8 cellular contexts compared by ENCODE assay signal in genomic region chrX:123731987-123732678, GRCh38. TPM values are rescaled to one million over a fixed set of nuclear protein-coding genes. Genes with fewer than 3 reads are reported as not detected.
DNase-seq lines count a peak whose midpoint lies in the region; ATAC-seq and TF ChIP-seq lines count a peak whose summit lies in the region.

No MANE protein-coding gene starts in this region.

- H3K36me3 Mint-ChIP-seq in activated T-cell treated with anti-CD3 and anti-CD28 coated beads, Interleukin-2, amount 50 U/mL, for 4 hours (ENCODE audit: insufficient read depth): peaks cover 2% of the 10 kb centered on the region

- DNase-seq in BJ (ENCODE audit: low read depth): no peak
- no peak for DNase-seq in activated T-cell treated with anti-CD3 and anti-CD28 coated beads, Interleukin-2, amount 50 U/mL, for 4 hours
- peak in 4 of 5 donors; percentile 17 to 45 (median 30) for DNase-seq in ovary
- DNase-seq in NOMO-1 treated with dmso at 0.1 percent for 144 hours (lab: John Stamatoyannopoulos, UW; ENCODE audit: unreplicated experiment): no peak

- no peaks in the 10 kb centered on the region for H3K27me3 Mint-ChIP-seq in activated T-cell treated with anti-CD3 and anti-CD28 coated beads, Interleukin-2, amount 50 U/mL, for 4 hours (ENCODE audit: low read depth)

- H3K4me1 ChIP-seq in gastroesophageal sphincter (peaks cover 0 to 37% (median 7%) of the 10 kb centered on the region in 3 donors), ovary (ENCODE audit: insufficient read depth) (peaks cover 2% of the 10 kb centered on the region)

- TF ChIP-seq POLR2A in gastroesophageal sphincter (IDR thresholded peaks at IDR 0.05) (no peak), ovary (IDR thresholded peaks at IDR 0.05) (no peak)

- H3K9me3 Mint-ChIP-seq in activated T-cell treated with anti-CD3 and anti-CD28 coated beads, Interleukin-2, amount 50 U/mL, for 4 hours: no peaks in the 10 kb centered on the region

- H3K9me3 ChIP-seq in gastroesophageal sphincter (no peaks in the 10 kb centered on the region), ovary (no peaks in the 10 kb centered on the region)

- peak overlapping the region; percentile 74 for H3K4me3 ChIP-seq in BJ (ENCODE audit: low read depth, low read length)
- peak overlapping the region; percentile 76 to 90 for H3K4me3 ChIP-seq in gastroesophageal sphincter
- peak overlapping the region; percentile 58 for H3K4me3 ChIP-seq in ovary

- H3K4me3 Mint-ChIP-seq in activated T-cell treated with anti-CD3 and anti-CD28 coated beads, Interleukin-2, amount 50 U/mL, for 4 hours: peak overlapping the region; percentile 95

- CTCF ChIA-PET in BJ (lab: Yijun Ruan, JAX): interaction anchor here (1.2 to 1.3 kb wide), 2 partner anchors 34 to 38 kb away, joined by 3 to 4 read pairs; no protein-coding TSS in a partner anchor

- H3K27ac ChIP-seq in gastroesophageal sphincter: peak overlapping the region; percentile 72 to 87 (median 84)
- peak overlapping the region; percentile 69 to 78 for H3K27ac ChIP-seq in ovary

- TF ChIP-seq EP300 in gastroesophageal sphincter (IDR thresholded peaks at IDR 0.05): no peak
- TF ChIP-seq EP300 in ovary (IDR thresholded peaks at IDR 0.05): no peak

- peaks cover 31% of the 10 kb centered on the region for H3K4me1 Mint-ChIP-seq in activated T-cell treated with anti-CD3 and anti-CD28 coated beads, Interleukin-2, amount 50 U/mL, for 4 hours (ENCODE audit: low read depth)

- H3K36me3 ChIP-seq in BJ (ENCODE audit: control insufficient read depth, insufficient read depth, low read length) (no peaks in the 10 kb centered on the region), gastroesophageal sphincter (no peaks in the 10 kb centered on the region), ovary (no peaks in the 10 kb centered on the region)

- intact Hi-C loops in ovary (cut with DNase I): no loop called here

- POLR2A ChIA-PET in BJ (lab: Charles Lee): no interaction called here

- TF ChIP-seq CTCF in BJ (IDR thresholded peaks at IDR 0.05; ENCODE audit: insufficient read depth, low read depth, low read length) (no peak), gastroesophageal sphincter (IDR thresholded peaks at IDR 0.05) (no peak), ovary (IDR thresholded peaks at IDR 0.05) (no peak)

- H3K27me3 ChIP-seq in BJ (ENCODE audit: control insufficient read depth, insufficient read depth, low read length): no peaks in the 10 kb centered on the region
- H3K27me3 ChIP-seq in gastroesophageal sphincter: no peaks in the 10 kb centered on the region
- no peaks in the 10 kb centered on the region for H3K27me3 ChIP-seq in ovary

- WGBS in gastroesophageal sphincter (ENCODE audit: low coverage in 1 of 2), 2 donors: 1 to 19% methylated on average over 14 to 17 of the region's 43 CpGs
- WGBS in ovary, 3 donors: 29 to 35% (median 31%) methylated on average over 43 of the region's 43 CpGs

- ATAC-seq in GM18909 (IDR thresholded peaks at IDR 0.05; ENCODE audit: poor library complexity, unreplicated experiment) (peak; percentile 26), HG03521 (IDR thresholded peaks at IDR 0.05; ENCODE audit: unreplicated experiment) (peak; percentile 22), gastroesophageal sphincter (no peak), HG03378 (IDR thresholded peaks at IDR 0.05; ENCODE audit: unreplicated experiment) (no peak)
- ATAC-seq in activated T-cell treated with anti-CD3 and anti-CD28 coated beads, Interleukin-2, amount 50 U/mL, for 4 hours: peak; percentile 37 to 39

RNA-seq across cellular contexts. Expression of gene THOC2, which starts 0.7 kb away (rescaled TPM):
- polyA plus RNA-seq in BJ (2011; rRNA removed): 23.8 and 44.7 TPM in 2 replicates
- polyA minus RNA-seq in BJ (2011; rRNA and poly(A)+ RNA removed): 14.2 and 17.6 TPM in 2 replicates
- total RNA-seq in activated T-cell treated with anti-CD3 and anti-CD28 coated beads, Interleukin-2, amount 50 U/mL, for 4 hours: 10 to 100 TPM; 67.1 to 72.2 (median 67.6) TPM
- total RNA-seq in gastroesophageal sphincter: 100 to 1,000 TPM in 3 of 4 donors, 10 to 100 TPM in 1; 84.5 to 139 (median 123) TPM
- total RNA-seq in ovary: 10 to 100 TPM; 59.0 to 91.9 (median 80.4) TPM
- 10 to 100 TPM; 37.0 to 47.2 TPM for polyA plus RNA-seq in ovary

Comparison
In these comparisons a context has a peak if more than half of its experiments do, and no peak if none do; other contexts are left out.
1. DNase-seq: peak in ovary (4 of 5); none in BJ (single experiment), activated T-cell treated with anti-CD3 and anti-CD28 coated beads, Interleukin-2, amount 50 U/mL, for 4 hours (single experiment) and NOMO-1 treated with dmso at 0.1 percent for 144 hours (single experiment).
2. ATAC-seq: peak in GM18909 (single experiment), HG03521 (single experiment) and activated T-cell treated with anti-CD3 and anti-CD28 coated beads, Interleukin-2, amount 50 U/mL, for 4 hours (2 of 2); none in gastroesophageal sphincter (single experiment) and HG03378 (single experiment).
3. Peak in every context shown above with its lines, with median percentiles within 50 percentile points of each other: H3K4me3 ChIP-seq.